In genomic region chr3:229262-229661, GRCh38 we compare ENCODE assay signal across 1 cellular context.
TF ChIP-seq lines count a peak whose summit lies in the region.

No MANE protein-coding gene starts in this region.

TF ChIP-seq in GM23338, 12 proteins besides CTCF, POLR2A, EP300 and RAD21:
- TF ChIP-seq ZNF462 (CRISPR knock-in tag; IDR thresholded peaks at IDR 0.05) (no peak), ZNF114 (CRISPR knock-in tag; IDR thresholded peaks at IDR 0.05) (no peak), POLR2AphosphoS5 (IDR thresholded peaks at IDR 0.05; ENCODE audit: low read depth) (no peak), EZH2 (IDR thresholded peaks at IDR 0.05; ENCODE audit: low read depth, unreplicated experiment) (no peak), NANOG (IDR thresholded peaks at IDR 0.05; ENCODE audit: borderline replicate concordance) (no peak), REST (IDR thresholded peaks at IDR 0.05; ENCODE audit: unreplicated experiment) (no peak), ETS1 (IDR thresholded peaks at IDR 0.05) (no peak), JUNB (IDR thresholded peaks at IDR 0.05; ENCODE audit: unreplicated experiment) (no peak), EZH2phosphoT487 (IDR thresholded peaks at IDR 0.05; ENCODE audit: unreplicated experiment) (no peak), CREB1 (CRISPR knock-in tag; IDR thresholded peaks at IDR 0.05; ENCODE audit: low read depth) (no peak), STAT1 (IDR thresholded peaks at IDR 0.05; ENCODE audit: unreplicated experiment) (no peak), ZNF331 (CRISPR knock-in tag; IDR thresholded peaks at IDR 0.05; ENCODE audit: low read depth) (no peak)
